In the genomic region with DNA sequence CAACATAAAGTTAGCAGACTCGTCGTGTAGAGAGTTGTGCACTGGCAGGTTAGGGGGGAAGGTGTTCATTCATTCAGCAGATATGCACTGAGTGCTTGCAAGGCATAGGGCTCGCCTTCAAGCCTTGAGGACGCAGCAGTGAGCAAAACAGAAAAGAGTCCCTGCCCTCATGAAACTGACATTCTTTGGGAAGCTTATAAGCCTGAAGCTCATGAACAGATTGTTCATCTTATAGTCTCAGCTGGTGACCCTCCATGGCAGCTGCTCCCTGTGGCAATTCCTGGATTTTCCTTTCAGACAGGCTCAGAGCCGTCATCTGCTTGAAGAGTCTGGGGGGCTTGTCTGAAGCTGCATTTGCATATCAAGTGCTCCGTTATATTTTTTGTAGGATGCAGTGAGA, we compare ENCODE assay signal across 2 cellular contexts.
TF ChIP-seq lines count a peak whose summit lies in the region.

No MANE protein-coding gene starts in this region.

TF ChIP-seq in SK-N-SH, 30 proteins besides CTCF, POLR2A, EP300 and RAD21 (continued from another document):
- TF ChIP-seq TCF12 (IDR thresholded peaks at IDR 0.05): no peak
- TF ChIP-seq RCOR1 (IDR thresholded peaks at IDR 0.05; ENCODE audit: low read length): no peak
- TF ChIP-seq GABPA (IDR thresholded peaks at IDR 0.05; ENCODE audit: low read depth): no peak

TF ChIP-seq in SK-N-SH treated with all-trans-retinoic acid at 6 μM for 48 hours, 23 proteins besides CTCF, POLR2A, EP300 and RAD21:
- TF ChIP-seq, protein P1, sequence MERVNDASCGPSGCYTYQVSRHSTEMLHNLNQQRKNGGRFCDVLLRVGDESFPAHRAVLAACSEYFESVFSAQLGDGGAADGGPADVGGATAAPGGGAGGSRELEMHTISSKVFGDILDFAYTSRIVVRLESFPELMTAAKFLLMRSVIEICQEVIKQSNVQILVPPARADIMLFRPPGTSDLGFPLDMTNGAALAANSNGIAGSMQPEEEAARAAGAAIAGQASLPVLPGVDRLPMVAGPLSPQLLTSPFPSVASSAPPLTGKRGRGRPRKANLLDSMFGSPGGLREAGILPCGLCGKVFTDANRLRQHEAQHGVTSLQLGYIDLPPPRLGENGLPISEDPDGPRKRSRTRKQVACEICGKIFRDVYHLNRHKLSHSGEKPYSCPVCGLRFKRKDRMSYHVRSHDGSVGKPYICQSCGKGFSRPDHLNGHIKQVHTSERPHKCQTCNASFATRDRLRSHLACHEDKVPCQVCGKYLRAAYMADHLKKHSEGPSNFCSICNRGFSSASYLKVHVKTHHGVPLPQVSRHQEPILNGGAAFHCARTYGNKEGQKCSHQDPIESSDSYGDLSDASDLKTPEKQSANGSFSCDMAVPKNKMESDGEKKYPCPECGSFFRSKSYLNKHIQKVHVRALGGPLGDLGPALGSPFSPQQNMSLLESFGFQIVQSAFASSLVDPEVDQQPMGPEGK (CRISPR knock-in tag; IDR thresholded peaks at IDR 0.05; ENCODE audit: borderline replicate concordance): no peak
- TF ChIP-seq ARNTL (CRISPR knock-in tag; IDR thresholded peaks at IDR 0.05; ENCODE audit: borderline replicate concordance, low read depth): no peak
- TF ChIP-seq PPARA (CRISPR knock-in tag; IDR thresholded peaks at IDR 0.05; ENCODE audit: borderline replicate concordance): no peak
- TF ChIP-seq, protein P2, sequence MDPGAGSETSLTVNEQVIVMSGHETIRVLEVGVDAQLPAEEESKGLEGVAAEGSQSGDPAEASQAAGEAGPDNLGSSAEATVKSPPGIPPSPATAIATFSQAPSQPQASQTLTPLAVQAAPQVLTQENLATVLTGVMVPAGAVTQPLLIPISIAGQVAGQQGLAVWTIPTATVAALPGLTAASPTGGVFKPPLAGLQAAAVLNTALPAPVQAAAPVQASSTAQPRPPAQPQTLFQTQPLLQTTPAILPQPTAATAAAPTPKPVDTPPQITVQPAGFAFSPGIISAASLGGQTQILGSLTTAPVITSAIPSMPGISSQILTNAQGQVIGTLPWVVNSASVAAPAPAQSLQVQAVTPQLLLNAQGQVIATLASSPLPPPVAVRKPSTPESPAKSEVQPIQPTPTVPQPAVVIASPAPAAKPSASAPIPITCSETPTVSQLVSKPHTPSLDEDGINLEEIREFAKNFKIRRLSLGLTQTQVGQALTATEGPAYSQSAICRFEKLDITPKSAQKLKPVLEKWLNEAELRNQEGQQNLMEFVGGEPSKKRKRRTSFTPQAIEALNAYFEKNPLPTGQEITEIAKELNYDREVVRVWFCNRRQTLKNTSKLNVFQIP (CRISPR knock-in tag; IDR thresholded peaks at IDR 0.05; ENCODE audit: borderline replicate concordance, low read depth): no peak
- no peak for TF ChIP-seq CSDC2 (CRISPR knock-in tag; IDR thresholded peaks at IDR 0.05)
- no peak for TF ChIP-seq ZFP3 (CRISPR knock-in tag; IDR thresholded peaks at IDR 0.05)
- no peak for TF ChIP-seq SNAI2 (CRISPR knock-in tag; IDR thresholded peaks at IDR 0.05)
- TF ChIP-seq ZNF565 (CRISPR knock-in tag; conservative IDR thresholded peaks at IDR 0.05; ENCODE audit: low read depth): no peak
- no peak for TF ChIP-seq BACH2 (CRISPR knock-in tag; IDR thresholded peaks at IDR 0.05; ENCODE audit: borderline replicate concordance)
- TF ChIP-seq OSR1 (CRISPR knock-in tag; IDR thresholded peaks at IDR 0.05): no peak
- TF ChIP-seq ZNF70 (CRISPR knock-in tag; IDR thresholded peaks at IDR 0.05): no peak
- TF ChIP-seq, protein P3, sequence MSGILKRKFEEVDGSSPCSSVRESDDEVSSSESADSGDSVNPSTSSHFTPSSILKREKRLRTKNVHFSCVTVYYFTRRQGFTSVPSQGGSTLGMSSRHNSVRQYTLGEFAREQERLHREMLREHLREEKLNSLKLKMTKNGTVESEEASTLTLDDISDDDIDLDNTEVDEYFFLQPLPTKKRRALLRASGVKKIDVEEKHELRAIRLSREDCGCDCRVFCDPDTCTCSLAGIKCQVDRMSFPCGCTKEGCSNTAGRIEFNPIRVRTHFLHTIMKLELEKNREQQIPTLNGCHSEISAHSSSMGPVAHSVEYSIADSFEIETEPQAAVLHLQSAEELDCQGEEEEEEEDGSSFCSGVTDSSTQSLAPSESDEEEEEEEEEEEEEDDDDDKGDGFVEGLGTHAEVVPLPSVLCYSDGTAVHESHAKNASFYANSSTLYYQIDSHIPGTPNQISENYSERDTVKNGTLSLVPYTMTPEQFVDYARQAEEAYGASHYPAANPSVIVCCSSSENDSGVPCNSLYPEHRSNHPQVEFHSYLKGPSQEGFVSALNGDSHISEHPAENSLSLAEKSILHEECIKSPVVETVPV (CRISPR knock-in tag; IDR thresholded peaks at IDR 0.05): no peak
- TF ChIP-seq GLIS3 (CRISPR knock-in tag; IDR thresholded peaks at IDR 0.05): no peak
